10 cellular contexts compared by ENCODE assay signal in the genomic region with DNA sequence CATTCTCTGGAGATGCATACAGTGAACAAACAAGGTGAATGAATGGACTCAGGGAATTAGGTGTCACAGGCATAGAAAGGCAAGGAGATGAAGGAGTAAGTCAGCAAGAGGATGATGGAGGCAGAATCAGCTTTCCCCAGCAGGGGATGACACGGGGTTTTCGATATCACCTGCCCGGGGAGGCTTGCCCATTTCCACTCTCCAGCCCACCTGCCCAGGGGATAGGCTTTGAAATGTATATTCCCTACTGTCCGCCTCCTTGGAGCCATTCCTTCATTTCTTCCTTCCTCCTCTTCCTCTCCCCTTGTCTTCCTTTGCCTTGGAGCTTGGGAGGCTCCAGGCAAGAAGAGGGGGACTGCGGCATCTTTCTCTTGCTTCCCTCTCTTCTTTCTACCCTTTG. TPM values are rescaled to one million over a fixed set of nuclear protein-coding genes. Genes with fewer than 3 reads are reported as not detected.
A peak's percentile ranks its signal among the peaks of the same experiment; 100 is the strongest.
DNase-seq lines count a peak whose midpoint lies in the region; ATAC-seq and TF ChIP-seq lines count a peak whose summit lies in the region.
"Had no signal": no experiment of that assay in that cellular context is flagged by ENCODE, and none has a peak within 500 bp of the region (broad histone marks: within the 10 kb centered on the region; RNA-seq: fewer than 3 reads in every experiment).

No MANE protein-coding gene starts in this region.

- H3K4me3 Mint-ChIP-seq in GM23338, result no peak overlapping the region

- H3F3A ChIP-seq in GM23338 (replicated peaks; ENCODE audit: low read depth), result no peaks in the 10 kb centered on the region

- peaks cover 17% of the 10 kb centered on the region for H3K4me1 ChIP-seq in GM23338 (ENCODE audit: insufficient read depth)
- peaks cover 4 to 19% of the 10 kb centered on the region in 2 donors for H3K4me1 ChIP-seq in breast epithelium
- H3K4me1 ChIP-seq in osteoblast (ENCODE audit: insufficient read depth, low read length), result peaks cover 28% of the 10 kb centered on the region

- intact Hi-C loops in breast epithelium (cut with DNase I; ENCODE audit: low total_unique reads), result no loop called here

- H3K36me3 ChIP-seq in GM23338 (ENCODE audit: insufficient read depth) (no peaks in the 10 kb centered on the region), breast epithelium (no peaks in the 10 kb centered on the region), osteoblast (ENCODE audit: insufficient read depth, low read length) (no peaks in the 10 kb centered on the region)

- H3K4me2 ChIP-seq in GM23338, result peak overlapping the region; percentile 18
- H3K4me2 ChIP-seq in osteoblast (ENCODE audit: insufficient read depth, low read length), result no peak overlapping the region

- H3K36me3 Mint-ChIP-seq in GM23338 (ENCODE audit: low read depth), result no peaks in the 10 kb centered on the region; the same call in 2 of the 3 replicates

- H3K79me2 ChIP-seq in GM23338 (replicated peaks; ENCODE audit: insufficient read depth) (no peaks in the 10 kb centered on the region), osteoblast (ENCODE audit: insufficient read depth, low read length) (no peaks in the 10 kb centered on the region)

- H4K20me1 ChIP-seq in GM23338 (replicated peaks; ENCODE audit: insufficient read depth), result no peaks in the 10 kb centered on the region; the same call in 1 of the 2 replicates
- no peaks in the 10 kb centered on the region for H4K20me1 ChIP-seq in osteoblast (ENCODE audit: insufficient read depth, low read length)

- peaks cover 8% of the 10 kb centered on the region; the same call in 1 of the 2 replicates for H3K27me3 ChIP-seq in GM23338 (ENCODE audit: insufficient read depth)
- no peaks in the 10 kb centered on the region for H3K27me3 ChIP-seq in breast epithelium
- no peaks in the 10 kb centered on the region for H3K27me3 ChIP-seq in osteoblast (ENCODE audit: insufficient read depth, low read length)

- no peaks in the 10 kb centered on the region for H3K9me2 ChIP-seq in GM23338 (ENCODE audit: insufficient read depth)

- H3K9me3 ChIP-seq in breast epithelium, result no peaks in the 10 kb centered on the region
- peaks cover 5% of the 10 kb centered on the region for H3K9me3 ChIP-seq in osteoblast (ENCODE audit: low read depth, low read length)

- no peak for TF ChIP-seq POLR2A in breast epithelium (IDR thresholded peaks at IDR 0.05)

- no peaks in the 10 kb centered on the region for H3K9me3 Mint-ChIP-seq in GM23338

- peaks cover 31% of the 10 kb centered on the region for H3K4me1 Mint-ChIP-seq in GM23338

- H2AFZ ChIP-seq in GM23338 (peak overlapping the region; percentile 87), osteoblast (ENCODE audit: low read length) (no peak overlapping the region)

- no peak overlapping the region for H3K27ac Mint-ChIP-seq in GM23338

- H3K27ac ChIP-seq in GM23338 (ENCODE audit: low read depth) (no peak overlapping the region), breast epithelium (peak overlapping the region; percentile 44 to 83), osteoblast (ENCODE audit: low read depth, low read length) (no peak overlapping the region), coronary artery (no peak overlapping the region)

- peaks cover 13% of the 10 kb centered on the region for H3K27me3 Mint-ChIP-seq in GM23338 (ENCODE audit: insufficient read depth, low read depth, poor library complexity)

- TF ChIP-seq CTCF in GM23338 (conservative IDR thresholded peaks at IDR 0.05; ENCODE audit: low read depth in 2 of 2) (no peak), breast epithelium (IDR thresholded peaks at IDR 0.05) (no peak), osteoblast (IDR thresholded peaks at IDR 0.05; ENCODE audit: extremely low read depth, low read depth, low read length) (no peak), coronary artery (IDR thresholded peaks at IDR 0.05) (no peak)

- DNase-seq in GM23338 (ENCODE audit: low spot score) (no peak), NCI-H526 treated with DMSO at 0.1 percent for 48 hours (lab: John Stamatoyannopoulos, UW) (peak; percentile 88), breast epithelium (ENCODE audit: low spot score in 2 of 2) (no peak), osteoblast (ENCODE audit: insufficient read length, low spot score, missing footprints) (peak; percentile 57), GM19238 (ENCODE audit: insufficient read length, low spot score) (no peak), coronary artery (ENCODE audit: low spot score) (no peak)
- DNase-seq: cortex of kidney, NCI-H1694 had no signal

- no peak overlapping the region for H3K4me3 ChIP-seq in GM23338
- no peak overlapping the region for H3K4me3 ChIP-seq in breast epithelium
- no peak overlapping the region for H3K4me3 ChIP-seq in osteoblast (ENCODE audit: insufficient read depth, low read length)
- no peak overlapping the region for H3K4me3 ChIP-seq in coronary artery

- ATAC-seq in GM23338 (peak; percentile 10; the same call in 2 of the 3 replicates), GM18520 (IDR thresholded peaks at IDR 0.05; ENCODE audit: unreplicated experiment) (no peak), GM19395 (IDR thresholded peaks at IDR 0.05; ENCODE audit: unreplicated experiment) (no peak)

TF ChIP-seq in GM23338, 12 proteins besides CTCF, POLR2A, EP300 and RAD21 (continues in another document):
- no peak for TF ChIP-seq ZNF331 (CRISPR knock-in tag; IDR thresholded peaks at IDR 0.05; ENCODE audit: low read depth)
- TF ChIP-seq, protein P1, sequence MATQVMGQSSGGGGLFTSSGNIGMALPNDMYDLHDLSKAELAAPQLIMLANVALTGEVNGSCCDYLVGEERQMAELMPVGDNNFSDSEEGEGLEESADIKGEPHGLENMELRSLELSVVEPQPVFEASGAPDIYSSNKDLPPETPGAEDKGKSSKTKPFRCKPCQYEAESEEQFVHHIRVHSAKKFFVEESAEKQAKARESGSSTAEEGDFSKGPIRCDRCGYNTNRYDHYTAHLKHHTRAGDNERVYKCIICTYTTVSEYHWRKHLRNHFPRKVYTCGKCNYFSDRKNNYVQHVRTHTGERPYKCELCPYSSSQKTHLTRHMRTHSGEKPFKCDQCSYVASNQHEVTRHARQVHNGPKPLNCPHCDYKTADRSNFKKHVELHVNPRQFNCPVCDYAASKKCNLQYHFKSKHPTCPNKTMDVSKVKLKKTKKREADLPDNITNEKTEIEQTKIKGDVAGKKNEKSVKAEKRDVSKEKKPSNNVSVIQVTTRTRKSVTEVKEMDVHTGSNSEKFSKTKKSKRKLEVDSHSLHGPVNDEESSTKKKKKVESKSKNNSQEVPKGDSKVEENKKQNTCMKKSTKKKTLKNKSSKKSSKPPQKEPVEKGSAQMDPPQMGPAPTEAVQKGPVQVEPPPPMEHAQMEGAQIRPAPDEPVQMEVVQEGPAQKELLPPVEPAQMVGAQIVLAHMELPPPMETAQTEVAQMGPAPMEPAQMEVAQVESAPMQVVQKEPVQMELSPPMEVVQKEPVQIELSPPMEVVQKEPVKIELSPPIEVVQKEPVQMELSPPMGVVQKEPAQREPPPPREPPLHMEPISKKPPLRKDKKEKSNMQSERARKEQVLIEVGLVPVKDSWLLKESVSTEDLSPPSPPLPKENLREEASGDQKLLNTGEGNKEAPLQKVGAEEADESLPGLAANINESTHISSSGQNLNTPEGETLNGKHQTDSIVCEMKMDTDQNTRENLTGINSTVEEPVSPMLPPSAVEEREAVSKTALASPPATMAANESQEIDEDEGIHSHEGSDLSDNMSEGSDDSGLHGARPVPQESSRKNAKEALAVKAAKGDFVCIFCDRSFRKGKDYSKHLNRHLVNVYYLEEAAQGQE (IDR thresholded peaks at IDR 0.05; ENCODE audit: unreplicated experiment), result no peak
- TF ChIP-seq JUNB (IDR thresholded peaks at IDR 0.05; ENCODE audit: unreplicated experiment), result no peak
- no peak for TF ChIP-seq EZH2 (IDR thresholded peaks at IDR 0.05; ENCODE audit: low read depth, unreplicated experiment)
- no peak for TF ChIP-seq NANOG (IDR thresholded peaks at IDR 0.05; ENCODE audit: borderline replicate concordance)
- TF ChIP-seq, protein P2, sequence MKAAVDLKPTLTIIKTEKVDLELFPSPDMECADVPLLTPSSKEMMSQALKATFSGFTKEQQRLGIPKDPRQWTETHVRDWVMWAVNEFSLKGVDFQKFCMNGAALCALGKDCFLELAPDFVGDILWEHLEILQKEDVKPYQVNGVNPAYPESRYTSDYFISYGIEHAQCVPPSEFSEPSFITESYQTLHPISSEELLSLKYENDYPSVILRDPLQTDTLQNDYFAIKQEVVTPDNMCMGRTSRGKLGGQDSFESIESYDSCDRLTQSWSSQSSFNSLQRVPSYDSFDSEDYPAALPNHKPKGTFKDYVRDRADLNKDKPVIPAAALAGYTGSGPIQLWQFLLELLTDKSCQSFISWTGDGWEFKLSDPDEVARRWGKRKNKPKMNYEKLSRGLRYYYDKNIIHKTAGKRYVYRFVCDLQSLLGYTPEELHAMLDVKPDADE (IDR thresholded peaks at IDR 0.05), result no peak
- TF ChIP-seq CREB1 (CRISPR knock-in tag; IDR thresholded peaks at IDR 0.05; ENCODE audit: low read depth), result no peak
- no peak for TF ChIP-seq ZNF114 (CRISPR knock-in tag; IDR thresholded peaks at IDR 0.05)
- no peak for TF ChIP-seq POLR2AphosphoS5 (IDR thresholded peaks at IDR 0.05; ENCODE audit: low read depth)
- TF ChIP-seq EZH2phosphoT487 (IDR thresholded peaks at IDR 0.05; ENCODE audit: unreplicated experiment), result no peak

RNA-seq across cellular contexts. Expression of a gene that starts 23.3 kb away (rescaled TPM):
- 6.9 and 10.0 TPM in 2 replicates for total RNA-seq in GM23338 (2014; rRNA removed; shearing (Covaris generic))
- polyA plus RNA-seq in GM23338 (2016; fragmentation: Nextera tagmentation; extraction: Ambion mirVana), result 10.2 and 10.3 TPM in 2 replicates
- 10 to 100 TPM in 2 of 3 donors, 1 to 10 TPM in 1; 8.8 to 27.2 (median 22.0) TPM for total RNA-seq in breast epithelium
- total RNA-seq in osteoblast, result 22.4 and 25.6 TPM in 2 replicates

Comparison
In these comparisons a context has a peak if more than half of its experiments do, and no peak if none do; other contexts are left out.
1. DNase-seq: peak in NCI-H526 treated with DMSO at 0.1 percent for 48 hours (single experiment) and osteoblast (single experiment); none in GM23338 (single experiment), breast epithelium (0 of 2), GM19238 (single experiment) and coronary artery (single experiment).
2. H3K27ac ChIP-seq: peak in breast epithelium (2 of 2); none in GM23338 (single experiment), osteoblast (single experiment) and coronary artery (0 of 2).